12 cellular contexts compared by ENCODE assay signal in the genomic region with DNA sequence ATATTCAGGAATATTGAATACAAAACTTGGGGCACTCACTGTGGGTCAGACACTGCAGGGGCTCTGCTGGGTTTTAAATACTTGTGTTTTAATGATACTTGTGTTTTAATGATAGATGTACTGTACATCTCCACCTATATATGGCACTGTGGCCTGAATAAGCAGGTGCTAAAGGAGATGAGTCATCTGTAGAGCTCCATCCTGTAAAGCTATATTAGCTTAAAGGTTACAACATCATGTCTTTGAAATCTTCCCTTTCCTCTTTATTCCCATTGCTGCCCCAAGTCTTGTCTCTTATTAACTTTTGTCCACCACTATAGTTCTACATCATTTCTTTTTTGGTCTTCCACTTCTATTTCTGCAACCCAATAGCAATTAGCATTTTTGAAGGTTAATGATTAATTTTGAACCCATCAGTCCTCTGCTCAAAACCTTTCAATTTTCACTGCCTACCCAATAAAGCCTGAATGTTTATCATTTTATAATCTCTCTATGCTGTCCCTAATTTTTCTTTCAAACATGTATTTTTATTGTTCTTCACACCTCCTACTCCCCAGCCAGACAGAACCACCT.
A peak's percentile ranks its signal among the peaks of the same experiment; 100 is the strongest.
DNase-seq lines count a peak whose midpoint lies in the region; ATAC-seq, FAIRE-seq and TF ChIP-seq lines count a peak whose summit lies in the region.
"Had no signal": no experiment of that assay in that cellular context is flagged by ENCODE, and none has a peak within 500 bp of the region (broad histone marks: within the 10 kb centered on the region; RNA-seq: fewer than 3 reads in every experiment).

No MANE protein-coding gene starts in this region.

- ATAC-seq in GM19025 (IDR thresholded peaks at IDR 0.05; ENCODE audit: low read depth, unreplicated experiment) (peak; percentile 83), HG02588 (IDR thresholded peaks at IDR 0.05; ENCODE audit: unreplicated experiment) (peak; percentile 90), HG03460 (IDR thresholded peaks at IDR 0.05; ENCODE audit: unreplicated experiment) (peak; percentile 97), foreskin keratinocyte (peak; percentile 74)
- ATAC-seq: gastroesophageal sphincter had no signal

- DNase-seq in foreskin keratinocyte, result peak; percentile 14 to 47
- no peak for DNase-seq in occipital lobe (lab: John Stamatoyannopoulos, UW)
- DNase-seq in activated effector memory CD4-positive, alpha-beta T cell treated with anti-CD3 and anti-CD28 coated beads, Interleukin-2, amount 50 U/mL, for 16 hours, result no peak
- no peak for DNase-seq in H54 (ENCODE audit: insufficient read length, low spot score)
- DNase-seq in DMS153 (lab: John Stamatoyannopoulos, UW), result no peak
- DNase-seq: Caco-2 had no signal

- FAIRE-seq in H54 (lab: Jason Lieb, UNC), result no peak

- H3K4me1 ChIP-seq in foreskin keratinocyte, result no peaks in the 10 kb centered on the region
- H3K4me1 ChIP-seq: Caco-2, gastroesophageal sphincter had no signal

- no peak for TF ChIP-seq POLR2A in H54 (IDR thresholded peaks at IDR 0.05; ENCODE audit: low read depth, low read length)

- no peak for TF ChIP-seq CTCF in foreskin keratinocyte (conservative IDR thresholded peaks at IDR 0.05)

- H3K27me3 ChIP-seq in foreskin keratinocyte, result no peaks in the 10 kb centered on the region
- H3K27me3 ChIP-seq: cardiac muscle cell, gastroesophageal sphincter, vagina had no signal

- H3K27ac ChIP-seq in foreskin keratinocyte, result no peak overlapping the region
- H3K27ac ChIP-seq: cardiac muscle cell, gastroesophageal sphincter, vagina had no signal

Comparison
In these comparisons a context has a peak if more than half of its experiments do, and no peak if none do; other contexts are left out.
1. DNase-seq: peak in foreskin keratinocyte (2 of 2); none in occipital lobe (single experiment), activated effector memory CD4-positive, alpha-beta T cell treated with anti-CD3 and anti-CD28 coated beads, Interleukin-2, amount 50 U/mL, for 16 hours (single experiment), H54 (single experiment) and DMS153 (single experiment).
2. Peak in every context shown above with its lines, with median percentiles within 50 percentile points of each other: ATAC-seq.